In the genomic region with DNA sequence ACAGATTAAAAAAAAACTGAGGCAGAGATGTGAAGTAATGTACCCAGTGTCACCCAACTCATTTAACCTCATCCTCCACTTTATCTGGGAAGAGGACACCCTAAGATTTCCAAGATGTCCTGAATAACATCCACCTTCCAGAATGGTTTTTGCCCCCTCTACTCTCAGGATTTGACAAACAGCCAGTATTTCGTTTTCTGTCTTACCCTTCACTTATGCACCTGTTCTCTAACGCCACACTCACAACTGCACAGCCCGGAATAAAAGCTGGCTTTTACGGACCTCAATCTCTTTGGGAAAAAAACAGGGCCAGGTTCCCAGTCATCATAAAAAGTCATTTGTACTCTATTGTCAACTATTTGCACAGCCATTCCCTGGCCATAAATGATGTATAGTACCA, we compare ENCODE assay signal across 16 cellular contexts. TPM values are rescaled to one million over a fixed set of nuclear protein-coding genes. Genes with fewer than 3 reads are reported as not detected.
"Had no signal": no experiment of that assay in that cellular context is flagged by ENCODE, and none has a peak within 500 bp of the region (broad histone marks: within the 10 kb centered on the region; RNA-seq: fewer than 3 reads in every experiment).

No MANE protein-coding gene starts in this region.

- H3K27me3 ChIP-seq: tibial artery had no signal

- H3K36me3 ChIP-seq: tibial artery had no signal

- H3K9me3 ChIP-seq: tibial artery had no signal

- FAIRE-seq: astrocyte, small intestine had no signal

- DNase-seq: activated CD4-positive, alpha-beta T cell treated with anti-CD3 and anti-CD28 coated beads for 4 hours; activated CD8-positive, alpha-beta memory T cell treated with anti-CD3 and anti-CD28 coated beads, Interleukin-2, amount 50 U/mL, for 48 hours; activated CD8-positive, alpha-beta T cell treated with anti-CD3 and anti-CD28 coated beads for 36 hours; activated naive CD4-positive, alpha-beta T cell; activated naive CD8-positive, alpha-beta T cell treated with anti-CD3 and anti-CD28 coated beads, Interleukin-2, amount 50 U/mL, for 24 hours; effector memory CD4-positive, alpha-beta T cell; hypothalamus; natural killer cell; right cardiac atrium; tibial artery had no signal

- H3K27ac ChIP-seq: tibial artery had no signal

- H3K4me3 ChIP-seq: tibial artery had no signal

- H3K4me1 ChIP-seq: tibial artery had no signal

- ATAC-seq: activated CD8-positive, alpha-beta T cell treated with anti-CD3 and anti-CD28 coated beads for 36 hours; activated naive CD8-positive, alpha-beta T cell treated with anti-CD3 and anti-CD28 coated beads, Interleukin-2, amount 50 U/mL, for 24 hours; natural killer cell; right cardiac atrium had no signal

RNA-seq across cellular contexts. Expression of gene CEACAM6, which starts 21.2 kb away (rescaled TPM):
- total RNA-seq: activated CD8-positive, alpha-beta T cell treated with anti-CD3 and anti-CD28 coated beads for 36 hours; activated T-helper 1 cell treated with anti-CD3 and anti-CD28 coated beads, Interleukin-12 subunit alpha, Interleukin-12 subunit beta, Interleukin-2, Interleukin-4 antibody, amounts not matched to agents 30 ng/mL and 10 ng/mL and 1 ng/mL, durations not matched to agents 14 hours and 24 hours and 36 hours; astrocyte; glomerular endothelial cell; lung microvascular endothelial cell; natural killer cell had no signal
- polyA plus RNA-seq: right cardiac atrium had no signal

RNA-seq across cellular contexts. Expression of gene CEACAM5, which starts 25.7 kb away (rescaled TPM):
- total RNA-seq: activated CD8-positive, alpha-beta T cell treated with anti-CD3 and anti-CD28 coated beads for 36 hours; activated T-helper 1 cell treated with anti-CD3 and anti-CD28 coated beads, Interleukin-12 subunit alpha, Interleukin-12 subunit beta, Interleukin-2, Interleukin-4 antibody, amounts not matched to agents 30 ng/mL and 10 ng/mL and 1 ng/mL, durations not matched to agents 14 hours and 24 hours and 36 hours; astrocyte; glomerular endothelial cell; lung microvascular endothelial cell; natural killer cell; progenitor cell of endocrine pancreas; right cardiac atrium had no signal

RNA-seq across cellular contexts. Expression of gene CEACAM7, which starts 46.1 kb away (rescaled TPM):
- total RNA-seq: activated CD8-positive, alpha-beta T cell treated with anti-CD3 and anti-CD28 coated beads for 36 hours; activated T-helper 1 cell treated with anti-CD3 and anti-CD28 coated beads, Interleukin-12 subunit alpha, Interleukin-12 subunit beta, Interleukin-2, Interleukin-4 antibody, amounts not matched to agents 30 ng/mL and 10 ng/mL and 1 ng/mL, durations not matched to agents 14 hours and 24 hours and 36 hours; astrocyte; glomerular endothelial cell; natural killer cell; progenitor cell of endocrine pancreas; right cardiac atrium had no signal
- polyA plus RNA-seq: right cardiac atrium had no signal
